Comparison of ENCODE assay signal across 29 cellular contexts in the genomic region with DNA sequence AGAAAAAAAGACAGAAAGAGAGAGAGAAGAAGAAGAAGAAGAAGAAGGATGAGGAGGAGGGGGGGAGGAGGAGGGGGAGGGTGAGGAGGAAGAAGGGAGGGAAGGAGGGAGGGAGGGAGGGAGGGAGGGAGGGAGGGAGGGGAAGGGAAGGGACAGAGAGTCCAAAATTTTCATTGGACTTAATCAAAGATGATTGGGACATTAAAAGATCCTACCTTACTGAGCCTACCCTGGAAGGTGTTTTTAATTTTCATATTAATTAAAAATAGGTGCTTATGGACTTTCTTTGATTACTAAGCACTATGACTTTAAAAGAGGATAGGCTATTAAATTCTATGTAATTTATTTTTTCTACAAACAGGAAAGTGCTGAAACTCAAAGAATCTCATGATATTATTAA.
"Had no signal": no experiment of that assay in that cellular context is flagged by ENCODE, and none has a peak within 500 bp of the region (broad histone marks: within the 10 kb centered on the region; RNA-seq: fewer than 3 reads in every experiment).

No MANE protein-coding gene starts in this region.

- H3K4me3 Mint-ChIP-seq: dendritic cell treated with granulocyte-macrophage colony-stimulating factor and Interleukin-4, amounts not matched to agents 40 ng/mL and 50 ng/mL, for 4 days; effector memory CD8-positive, alpha-beta T cell; endodermal cell had no signal

- H3K27ac Mint-ChIP-seq: dendritic cell treated with granulocyte-macrophage colony-stimulating factor and Interleukin-4, amounts not matched to agents 40 ng/mL and 50 ng/mL, for 4 days; effector memory CD8-positive, alpha-beta T cell; endodermal cell had no signal

- ATAC-seq: effector memory CD8-positive, alpha-beta T cell; esophagus mucosa; foreskin keratinocyte; gastrocnemius medialis; gastroesophageal sphincter; heart left ventricle; heart right ventricle had no signal

- DNase-seq: colonic mucosa; cortex of kidney; dermis blood vessel endothelial cell; dorsolateral prefrontal cortex; effector CD4-positive, alpha-beta T cell; effector CD8-positive, alpha-beta T cell; effector memory CD4-positive, alpha-beta T cell; effector memory CD8-positive, alpha-beta T cell; endodermal cell; erythroblast; esophagus squamous epithelium; foreskin fibroblast; foreskin keratinocyte; foreskin melanocyte; gastrocnemius medialis; glutamatergic neuron; head of caudate nucleus; heart left ventricle; heart right ventricle had no signal

- H3K27me3 Mint-ChIP-seq: dendritic cell treated with granulocyte-macrophage colony-stimulating factor and Interleukin-4, amounts not matched to agents 40 ng/mL and 50 ng/mL, for 4 days had no signal

- H3K4me1 ChIP-seq: esophagus muscularis mucosa, esophagus squamous epithelium, gastrocnemius medialis, gastroesophageal sphincter had no signal

- H3K27me3 ChIP-seq: colonic mucosa, dorsolateral prefrontal cortex, esophagus muscularis mucosa, esophagus squamous epithelium, foreskin keratinocyte, gastrocnemius medialis, gastroesophageal sphincter, heart left ventricle, heart right ventricle had no signal

- FAIRE-seq: colon, endometrium, endothelial cell of umbilical vein, frontal cortex had no signal

- H3K9me3 ChIP-seq: colonic mucosa, esophagus muscularis mucosa, esophagus squamous epithelium, gastrocnemius medialis, gastroesophageal sphincter, heart left ventricle, heart right ventricle had no signal

- H3K27ac ChIP-seq: colonic mucosa, coronary artery, dorsolateral prefrontal cortex, epithelial cell of prostate, esophagus muscularis mucosa, esophagus squamous epithelium, foreskin keratinocyte, gastrocnemius medialis, gastroesophageal sphincter, heart left ventricle, heart right ventricle had no signal

- H3K36me3 ChIP-seq: colonic mucosa, esophagus muscularis mucosa, esophagus squamous epithelium, gastrocnemius medialis, gastroesophageal sphincter, heart left ventricle, heart right ventricle had no signal

- H3K4me3 ChIP-seq: colonic mucosa, coronary artery, dorsolateral prefrontal cortex, esophagus muscularis mucosa, esophagus squamous epithelium, gastrocnemius medialis, gastroesophageal sphincter, heart left ventricle, heart right ventricle had no signal

- H3K9me3 Mint-ChIP-seq: effector memory CD8-positive, alpha-beta T cell had no signal
